ENCODE assay signal across 6 cellular contexts in the genomic region with DNA sequence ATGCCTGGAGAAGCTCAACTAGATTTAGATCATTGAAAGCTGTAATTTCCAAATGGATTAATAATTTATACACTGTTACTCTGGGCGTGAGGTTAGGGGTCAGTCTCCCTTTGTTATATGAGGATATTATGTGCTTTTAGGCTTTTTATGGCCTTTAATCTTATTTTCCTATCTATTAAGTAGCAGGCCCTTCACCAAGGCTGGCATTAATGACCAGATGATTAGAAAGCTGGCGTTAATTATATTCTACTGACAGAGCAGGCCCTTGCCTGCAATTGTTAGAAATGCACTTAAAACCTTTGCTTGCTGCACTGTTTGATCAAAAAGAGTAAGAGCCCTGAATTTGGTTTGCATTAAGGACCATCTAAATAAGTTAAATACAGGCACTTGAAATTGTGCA.
"Had no signal": no experiment of that assay in that cellular context is flagged by ENCODE, and none has a peak within 500 bp of the region (broad histone marks: within the 10 kb centered on the region; RNA-seq: fewer than 3 reads in every experiment).

No MANE protein-coding gene starts in this region.

- DNase-seq: H9, HCEC 1CT, IMR-90 had no signal

- H3K4me3 ChIP-seq: GM23338, K562 had no signal

- ATAC-seq: GM23338, K562 had no signal

- H2AFZ ChIP-seq: GM23338 had no signal

- H3K4me1 Mint-ChIP-seq: GM23338, H9 had no signal

- H3K9me3 Mint-ChIP-seq: GM23338, H9 had no signal

- H3K4me2 ChIP-seq: GM23338 had no signal

- H3K27ac ChIP-seq: HL-60 had no signal

- H3K4me3 Mint-ChIP-seq: GM23338, H9 had no signal

- H3K27ac Mint-ChIP-seq: GM23338 had no signal
